Comparison of ENCODE assay signal across 8 cellular contexts in genomic region chr1:223129229-223129851, GRCh38. TPM values are rescaled to one million over a fixed set of nuclear protein-coding genes. Genes with fewer than 3 reads are reported as not detected.
A peak's percentile ranks its signal among the peaks of the same experiment; 100 is the strongest.
DNase-seq lines count a peak whose midpoint lies in the region; ATAC-seq, FAIRE-seq and TF ChIP-seq lines count a peak whose summit lies in the region.

No MANE protein-coding gene starts in this region.

- peak; percentile 32 for TF ChIP-seq CTCF in lung (IDR thresholded peaks at IDR 0.05; ENCODE audit: control extremely low read depth, extremely low read depth)

- DNase-seq in GM12892 (ENCODE audit: insufficient read length) (peak; percentile 58), dermis blood vessel endothelial cell (peak; percentile 80), lung (ENCODE audit: low spot score) (peak; percentile 77), NCI-H226 (no peak)
- DNase-seq in activated CD4-positive, alpha-beta T cell treated with anti-CD3 and anti-CD28 coated beads for 48 hours, result peak; percentile 79
- peak; percentile 34 for DNase-seq in stimulated activated CD8-positive, alpha-beta memory T cell treated with anti-CD3 and anti-CD28 coated beads, Interleukin-12 subunit alpha, Interleukin-12 subunit beta, amount 100 ng/mL, for 4 hours (ENCODE audit: low read depth)

- FAIRE-seq in GM12892 (lab: Jason Lieb, UNC), result peak; percentile 65

- H3K4me1 ChIP-seq in lung (ENCODE audit: control insufficient read depth in 2 of 2, insufficient read depth in 2 of 2, low read length in 2 of 2), result peaks cover 4% of the 10 kb centered on the region in 2 donors

- no peaks in the 10 kb centered on the region for H3K36me3 ChIP-seq in lung (ENCODE audit: control insufficient read depth in 2 of 2, insufficient read depth in 2 of 2, low read length in 2 of 2)

- H3K4me3 ChIP-seq in lung, result no peak overlapping the region

- peak; percentile 58 for ATAC-seq in HG03521 (IDR thresholded peaks at IDR 0.05; ENCODE audit: unreplicated experiment)
- ATAC-seq in lung (ENCODE audit: insufficient read depth, low FRiP score), result peak; percentile 17
- no peak for ATAC-seq in HG03039 (IDR thresholded peaks at IDR 0.05; ENCODE audit: unreplicated experiment)

- no peak for TF ChIP-seq POLR2A in GM12892 (IDR thresholded peaks at IDR 0.05; ENCODE audit: low read depth, low read length)

- WGBS in lung, 2 donors, result 21 to 24% methylated on average over 35 of the region's 35 CpGs

- H3K9me3 ChIP-seq in lung (ENCODE audit: control insufficient read depth in 2 of 2, insufficient read depth in 1 of 2, low read length in 1 of 2), result no peaks in the 10 kb centered on the region

- H3K27ac ChIP-seq in lung (ENCODE audit: low read depth in 1 of 2, low read length in 1 of 2), result no peak overlapping the region

- H3K27me3 ChIP-seq in lung (ENCODE audit: control insufficient read depth, insufficient read depth), result no peaks in the 10 kb centered on the region

RNA-seq across cellular contexts. Expression of gene TLR5, which starts 13.7 kb away (rescaled TPM):
- polyA plus RNA-seq in GM12892 (2012; ENCODE audit: missing spikeins), result 0.11 TPM
- total RNA-seq in dermis blood vessel endothelial cell, result 0.14 and 0.34 TPM in 2 replicates
- 10 to 100 TPM; 14.2 to 21.2 TPM for total RNA-seq in lung
- polyA plus RNA-seq in lung, result 10 to 100 TPM in 1 of 2 donors, 1 to 10 TPM in 1; 3.0 to 23.6 TPM

Comparison
In these comparisons a context has a peak if more than half of its experiments do, and no peak if none do; other contexts are left out.
1. RNA of gene TLR5, which starts 13.7 kb away (total RNA-seq): 14.2 to 21.2 TPM in lung; 0.14 to 0.34 TPM in dermis blood vessel endothelial cell; every median in the first group is over 10 times any median in the second.